26 cellular contexts compared by ENCODE assay signal in genomic region chr12:115185529-115185928, GRCh38.
A peak's percentile ranks its signal among the peaks of the same experiment; 100 is the strongest.
DNase-seq lines count a peak whose midpoint lies in the region; ATAC-seq, FAIRE-seq and TF ChIP-seq lines count a peak whose summit lies in the region.
"Had no signal": no experiment of that assay in that cellular context is flagged by ENCODE, and none has a peak within 500 bp of the region (broad histone marks: within the 10 kb centered on the region; RNA-seq: fewer than 3 reads in every experiment).

No MANE protein-coding gene starts in this region.

- no peak overlapping the region for H3K27ac ChIP-seq in IMR-90 (ENCODE audit: insufficient read depth, low read length)
- H3K27ac ChIP-seq in dorsolateral prefrontal cortex, result no peak overlapping the region
- H3K27ac ChIP-seq in kidney (ENCODE audit: low read depth in 2 of 2, low read length in 2 of 2), result no peak overlapping the region
- H3K27ac ChIP-seq: body of pancreas, ovary, SK-N-MC, spleen had no signal

- H4K20me1 ChIP-seq in IMR-90 (ENCODE audit: insufficient read depth, low read length), result no peaks in the 10 kb centered on the region

- H3K9me3 ChIP-seq in IMR-90 (ENCODE audit: control insufficient read depth, insufficient read depth, low read length) (no peaks in the 10 kb centered on the region), kidney (ENCODE audit: control insufficient read depth in 1 of 2, low read length in 2 of 2) (peaks cover 0 to 4% of the 10 kb centered on the region in 2 donors)
- H3K9me3 ChIP-seq: ovary had no signal

- no peak overlapping the region for H3K18ac ChIP-seq in IMR-90 (ENCODE audit: low read depth, low read length)

- in situ Hi-C loops in IMR-90 (cut with MboI; ENCODE audit: low sequenced_read_pairs), result no loop called here

- no peak overlapping the region for H3K4ac ChIP-seq in IMR-90 (ENCODE audit: low read depth, low read length)

- no peak overlapping the region for H4K5ac ChIP-seq in IMR-90 (ENCODE audit: low read depth, low read length)

- BruUV-seq in IMR-90 (replicated peaks; lab: Mats Ljungman, UMichigan), result no TSS peak

- no peak overlapping the region for H2BK5ac ChIP-seq in IMR-90 (ENCODE audit: low read depth, low read length, poor library complexity, severe bottlenecking)

- no peak overlapping the region for H2BK120ac ChIP-seq in IMR-90 (ENCODE audit: low read depth, low read length)

- H3K9ac ChIP-seq in IMR-90 (ENCODE audit: low read depth, low read length) (no peak overlapping the region), kidney (ENCODE audit: low read length in 2 of 2) (no peak overlapping the region)

- no peaks in the 10 kb centered on the region for H3K4me1 ChIP-seq in IMR-90 (ENCODE audit: control insufficient read depth, insufficient read depth, low read length)
- no peaks in the 10 kb centered on the region for H3K4me1 ChIP-seq in kidney (ENCODE audit: control insufficient read depth in 1 of 2, insufficient read depth in 1 of 2, low read depth in 1 of 2, low read length in 2 of 2)
- H3K4me1 ChIP-seq: body of pancreas, spleen had no signal

- no peak overlapping the region for H4K8ac ChIP-seq in IMR-90 (ENCODE audit: low read depth in 2 of 2, low read length in 2 of 2)

- POLR2A ChIA-PET in IMR-90 (lab: Charles Lee; ENCODE audit: unreplicated experiment), result no interaction called here

- CTCF ChIA-PET in IMR-90 (lab: Yijun Ruan, JAX), result no interaction called here

- H3K23ac ChIP-seq in IMR-90 (ENCODE audit: low read depth, low read length), result no peak overlapping the region

- DNase-seq in DMS79 (lab: John Stamatoyannopoulos, UW) (peak; percentile 94), IMR-90 (peak; percentile 26), dorsolateral prefrontal cortex (peak in 8 of 10 donors; percentile 4 to 50 (median 43)), middle frontal gyrus (ENCODE audit: extremely low spot score, low spot score) (peak; percentile 5), cerebellar nuclear complex (lab: John Stamatoyannopoulos, UW) (no peak), omental fat pad (ENCODE audit: low spot score) (no peak), kidney (no peak)
- no peak for DNase-seq in activated CD4-positive, alpha-beta T cell treated with anti-CD3 and anti-CD28 coated beads, Interleukin-2, amount 50 U/mL, for 48 hours
- DNase-seq: activated CD4-positive, alpha-beta T cell treated with anti-CD3 and anti-CD28 coated beads for 1 hour; activated gamma-delta T cell treated with Interleukin-2 at 50 U/mL for 16 hours; activated naive CD8-positive, alpha-beta T cell treated with anti-CD3 and anti-CD28 coated beads, Interleukin-2, amount 50 U/mL, for 24 hours; activated T-cell treated with anti-CD3 and anti-CD28 coated beads, Interleukin-2, amount 50 U/mL, for 1 hour; body of pancreas; effector memory CD8-positive, alpha-beta T cell; KBM-7; naive thymus-derived CD4-positive, alpha-beta T cell; NCI-H146; NCI-H2171; NCI-H69; ovary; spleen; stimulated activated CD4-positive, alpha-beta T cell treated with anti-CD3 and anti-CD28 coated beads, Interleukin-4, amount 100 ng/mL, for 24 hours; stimulated activated naive B cell treated with anti-CD40 and anti-IgM and Interleukin-4, amounts not matched to agents 10 μg/mL and 1 μg/mL and 100 μg/mL, for 72 hours had no signal

- no CpG with 5 or more reads among the region's 4 CpGs for WGBS in IMR-90 (ENCODE audit: extremely low coverage in 2 of 2, insufficient read length in 1 of 2), 2 experiments

- no peak overlapping the region for H2AK5ac ChIP-seq in IMR-90 (ENCODE audit: low read depth, low read length)

- no peak overlapping the region for H3K56ac ChIP-seq in IMR-90 (ENCODE audit: extremely low read depth, insufficient read depth, low read length)

- no peaks in the 10 kb centered on the region for H3K79me1 ChIP-seq in IMR-90 (ENCODE audit: low read depth in 1 of 2, low read length in 2 of 2)

- no peak overlapping the region for H2AK9ac ChIP-seq in IMR-90 (replicated peaks; ENCODE audit: low read depth, low read length, poor library complexity)

- no peak for TF ChIP-seq RAD21 in IMR-90 (IDR thresholded peaks at IDR 0.05; ENCODE audit: low read length)

- dilution Hi-C loops in IMR-90 (cut with HindIII; ENCODE audit: low sequenced_read_pairs, unreplicated experiment), result no loop called here

- H3K4me2 ChIP-seq in IMR-90 (ENCODE audit: low read depth, low read length), result no peak overlapping the region

- H2BK20ac ChIP-seq in IMR-90 (ENCODE audit: low read depth, low read length), result no peak overlapping the region

- H3K36me3 ChIP-seq in IMR-90 (ENCODE audit: control insufficient read depth, insufficient read depth, low read length), result no peaks in the 10 kb centered on the region
- no peaks in the 10 kb centered on the region for H3K36me3 ChIP-seq in kidney (ENCODE audit: control insufficient read depth in 1 of 2, insufficient read depth in 2 of 2, low read length in 2 of 2)
- H3K36me3 ChIP-seq: ovary, spleen had no signal

- H3K4me3 ChIP-seq in IMR-90 (ENCODE audit: insufficient read depth, low read depth, low read length), result no peak overlapping the region
- no peak overlapping the region for H3K4me3 ChIP-seq in dorsolateral prefrontal cortex
- H3K4me3 ChIP-seq in kidney (ENCODE audit: low read length in 2 of 2), result no peak overlapping the region
- H3K4me3 ChIP-seq: body of pancreas, ovary, SK-N-MC, spleen had no signal

- TF ChIP-seq POLR2A in IMR-90 (IDR thresholded peaks at IDR 0.05; ENCODE audit: low read depth, low read length), result no peak

- H3K27me3 ChIP-seq in IMR-90 (ENCODE audit: control insufficient read depth, insufficient read depth, low read length) (no peaks in the 10 kb centered on the region), dorsolateral prefrontal cortex (no peaks in the 10 kb centered on the region)
- H3K27me3 ChIP-seq: body of pancreas, ovary, spleen had no signal

- H3K14ac ChIP-seq in IMR-90 (replicated peaks; ENCODE audit: low read depth, low read length), result no peak overlapping the region

- no peak overlapping the region for H2AFZ ChIP-seq in IMR-90 (replicated peaks; ENCODE audit: low read length, poor library complexity)

- no peak overlapping the region for H2BK15ac ChIP-seq in IMR-90 (ENCODE audit: low read depth, low read length)

- FAIRE-seq in kidney (lab: Jason Lieb, UNC), result no peak
- FAIRE-seq: D721Med, RCC 7860 had no signal

- intact Hi-C loops in IMR-90 (cut with micrococcal nuclease) (no loop called here), dorsolateral prefrontal cortex (cut with DNase I) (no loop called here), kidney (cut with DNase I) (no loop called here)

- no peaks in the 10 kb centered on the region for H3K9me1 ChIP-seq in IMR-90 (ENCODE audit: insufficient read depth, low read length)

- H4K91ac ChIP-seq in IMR-90 (ENCODE audit: insufficient read depth, low read depth, low read length), result no peak overlapping the region

- TF ChIP-seq CTCF in IMR-90 (conservative IDR thresholded peaks at IDR 0.05; ENCODE audit: low read depth, low read length) (no peak), dorsolateral prefrontal cortex (IDR thresholded peaks at IDR 0.05 in 54 of 56, conservative IDR thresholded peaks at IDR 0.05 in 2 of 56; ENCODE audit: low read depth in 1 of 56, partially characterized antibody in 56 of 56) (no peak), omental fat pad (IDR thresholded peaks at IDR 0.05) (no peak), kidney (IDR thresholded peaks at IDR 0.05; ENCODE audit: borderline replicate concordance, extremely low read depth, insufficient read depth) (no peak)

- ATAC-seq in IMR-90 (ENCODE audit: low read depth), result no peak
- no peak for ATAC-seq in omental fat pad (ENCODE audit: low FRiP score)
- ATAC-seq: activated naive CD8-positive, alpha-beta T cell treated with anti-CD3 and anti-CD28 coated beads, Interleukin-2, amount 50 U/mL, for 24 hours; body of pancreas; effector memory CD8-positive, alpha-beta T cell; naive thymus-derived CD4-positive, alpha-beta T cell; stimulated activated naive B cell treated with anti-CD40 and anti-IgM and Interleukin-4, amounts not matched to agents 10 μg/mL and 1 μg/mL and 100 μg/mL, for 72 hours had no signal

TF ChIP-seq in IMR-90, 13 proteins besides CTCF, POLR2A, EP300 and RAD21:
- no peak for TF ChIP-seq FOS (IDR thresholded peaks at IDR 0.05; ENCODE audit: low read depth, low read length)

Comparison
In these comparisons a context has a peak if more than half of its experiments do, and no peak if none do; other contexts are left out.
1. DNase-seq: peak in DMS79 (single experiment), IMR-90 (single experiment), dorsolateral prefrontal cortex (8 of 10) and middle frontal gyrus (single experiment); none in activated CD4-positive, alpha-beta T cell treated with anti-CD3 and anti-CD28 coated beads, Interleukin-2, amount 50 U/mL, for 48 hours (0 of 2), cerebellar nuclear complex (0 of 2), omental fat pad (single experiment) and kidney (single experiment).